Comparison of ENCODE assay signal across 9 cellular contexts in the genomic region with DNA sequence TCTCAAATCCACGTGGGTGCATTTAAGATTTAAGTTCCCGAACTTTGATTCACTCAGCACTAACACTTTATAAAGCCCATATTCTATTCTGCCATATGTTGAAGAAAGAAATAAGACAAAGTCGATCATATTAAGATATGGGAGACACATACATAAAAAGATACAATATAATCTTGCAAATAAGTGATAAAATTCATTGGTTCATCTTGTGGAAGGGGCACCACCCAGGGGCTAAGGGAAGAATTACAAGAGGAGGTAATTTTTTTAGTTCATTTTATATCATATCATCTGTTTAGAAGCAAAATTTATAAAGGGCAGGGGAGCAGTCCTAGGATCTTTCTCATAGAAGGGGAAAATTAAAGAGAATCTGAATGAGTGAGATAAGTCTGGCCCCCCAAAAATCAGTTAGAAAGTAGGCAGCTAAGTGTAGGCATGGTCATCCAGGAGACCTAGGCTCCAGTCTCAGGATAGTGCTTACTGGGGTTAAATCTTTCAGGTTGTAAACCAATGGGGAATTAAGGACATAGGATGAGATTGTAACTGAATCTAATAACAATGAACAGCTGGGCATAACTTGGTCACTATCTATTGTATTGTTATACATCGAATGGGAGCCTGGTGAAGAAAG.
DNase-seq lines count a peak whose midpoint lies in the region; ATAC-seq, FAIRE-seq and TF ChIP-seq lines count a peak whose summit lies in the region.
"Had no signal": no experiment of that assay in that cellular context is flagged by ENCODE, and none has a peak within 500 bp of the region (broad histone marks: within the 10 kb centered on the region; RNA-seq: fewer than 3 reads in every experiment).

No MANE protein-coding gene starts in this region.

- H3K27ac ChIP-seq in K562 (ENCODE audit: extremely low read depth, low read depth, low read length) (no peak overlapping the region), small intestine (ENCODE audit: low read depth in 1 of 2, low read length in 1 of 2) (no peak overlapping the region)

- no peak for TF ChIP-seq POLR2A in K562 (conservative IDR thresholded peaks at IDR 0.05)

- H3K4me2 ChIP-seq in K562 (ENCODE audit: insufficient read depth, low read length): no peak overlapping the region

- FAIRE-seq in K562 (lab: Jason Lieb, UNC) (no peak), small intestine (lab: Jason Lieb, UNC) (no peak)

- no peak for TF ChIP-seq EP300 in K562 (IDR thresholded peaks at IDR 0.05; ENCODE audit: low read length)

- DNase-seq in EH (ENCODE audit: low read depth) (peak; percentile 22), KBM-7 (peak; percentile 10), K562 (ENCODE audit: extremely low read depth in 1 of 4, low spot score in 3 of 4) (peak; percentile 15 to 21 (median 18)), myocyte (ENCODE audit: low read depth) (peak; percentile 11), small intestine (no peak), iPS-NIHi7 (ENCODE audit: extremely low spot score) (no peak)

- H3K4me1 ChIP-seq in K562 (replicated peaks in 1 of 2; ENCODE audit: control insufficient read depth in 2 of 2, insufficient read depth in 2 of 2, low read length in 2 of 2) (no peaks in the 10 kb centered on the region), small intestine (ENCODE audit: control insufficient read depth in 2 of 2, insufficient read depth in 1 of 2, low read depth in 1 of 2, low read length in 1 of 2) (no peaks in the 10 kb centered on the region)
- H3K4me1 ChIP-seq: HAP-1 had no signal

- no peaks in the 10 kb centered on the region for H3K9me1 ChIP-seq in K562 (ENCODE audit: control insufficient read depth, insufficient read depth, low read length)

- H3K27me3 ChIP-seq in K562 (ENCODE audit: control insufficient read depth in 2 of 2, insufficient read depth in 2 of 2, low read length in 2 of 2) (no peaks in the 10 kb centered on the region), small intestine (ENCODE audit: control insufficient read depth in 2 of 2, insufficient read depth in 2 of 2, low read length in 2 of 2) (no peaks in the 10 kb centered on the region)

- H2AFZ ChIP-seq in K562 (ENCODE audit: low read depth, low read length): no peak overlapping the region

- H3K36me3 ChIP-seq in K562 (ENCODE audit: control insufficient read depth, insufficient read depth, low read length) (no peaks in the 10 kb centered on the region), small intestine (ENCODE audit: control insufficient read depth in 2 of 2, insufficient read depth in 2 of 2, low read length in 2 of 2) (no peaks in the 10 kb centered on the region)
- H3K36me3 ChIP-seq: HAP-1 had no signal

- POLR2A ChIA-PET in K562 (lab: Yijun Ruan, JAX): no interaction called here

- no peaks in the 10 kb centered on the region for H3K79me2 ChIP-seq in K562 (ENCODE audit: control insufficient read depth, insufficient read depth, low read length)

- WGBS in K562 (ENCODE audit: insufficient coverage, low coverage, missing lambda C conversion rate): 0% methylated on average over 4 of the region's 4 CpGs
- 72 to 88% (median 82%) methylated on average over 4 of the region's 4 CpGs for WGBS in small intestine, 3 donors

- in situ Hi-C loops in KBM-7 (cut with MboI; ENCODE audit: low pct_unique_long_range_greater_than_20kb, low sequenced_read_pairs) (no loop called here), K562 (cut with MboI) (no loop called here)

- CTCF ChIA-PET in K562 (lab: Yijun Ruan, JAX; ENCODE audit: low intra/inter-chr PET ratio): interaction anchor here (0.5 to 0.6 kb wide), 2 partner anchors 102 to 374 kb away, joined by 3 to 4 read pairs; no protein-coding TSS in a partner anchor

- no peaks in the 10 kb centered on the region for H3K9me3 ChIP-seq in K562 (replicated peaks; ENCODE audit: control insufficient read depth, insufficient read depth, low read depth, low read length)
- H3K9me3 ChIP-seq in small intestine (ENCODE audit: control insufficient read depth, low read depth): no peaks in the 10 kb centered on the region
- H3K9me3 ChIP-seq: HAP-1 had no signal

- peak in 1 of 2 experiments; percentile 53; a peak in 2 of 4 replicates for TF ChIP-seq RAD21 in K562 (CRISPR knock-in tag; conservative IDR thresholded peaks at IDR 0.05 in 1 of 2, IDR thresholded peaks at IDR 0.05 in 1 of 2)

- no peak overlapping the region for H3K9ac ChIP-seq in K562 (ENCODE audit: insufficient read depth in 1 of 2, low read depth in 2 of 2, low read length in 2 of 2)

- ATAC-seq in K562: no peak
- no peak for ATAC-seq in HG02852 (IDR thresholded peaks at IDR 0.05; ENCODE audit: unreplicated experiment)
- ATAC-seq in HG02798 (IDR thresholded peaks at IDR 0.05; ENCODE audit: poor library complexity, unreplicated experiment): no peak

- peak in 2 of 3 experiments; percentile 52 to 58; a peak in 3 of 6 replicates for TF ChIP-seq CTCF in K562 (IDR thresholded peaks at IDR 0.05 in 2 of 3, conservative IDR thresholded peaks at IDR 0.05 in 1 of 3; ENCODE audit: insufficient read depth in 2 of 3, low read depth in 1 of 3, low read length in 3 of 3)

- no TSS peak for BruUV-seq in K562 (replicated peaks; lab: Mats Ljungman, UMichigan)

- intact Hi-C loops in K562 (cut with micrococcal nuclease): loop anchor here (1.0 kb wide), 1 partner anchor 120 kb away; no protein-coding TSS in a partner anchor

- no peaks in the 10 kb centered on the region for H4K20me1 ChIP-seq in K562 (replicated peaks; ENCODE audit: control insufficient read depth, insufficient read depth, low read length)

- H3K4me3 ChIP-seq in K562 (no peak overlapping the region), small intestine (ENCODE audit: low read depth in 1 of 2, low read length in 2 of 2) (no peak overlapping the region)
- H3K4me3 ChIP-seq: HAP-1 had no signal

TF ChIP-seq in K562, 482 proteins besides CTCF, POLR2A, EP300 and RAD21:
- TF ChIP-seq L3MBTL2 (IDR thresholded peaks at IDR 0.05): no peak
- TF ChIP-seq NR2C1 (IDR thresholded peaks at IDR 0.05): no peak
- no peak for TF ChIP-seq NR2C1 (tag; IDR thresholded peaks at IDR 0.05)
- TF ChIP-seq MXI1 (IDR thresholded peaks at IDR 0.05; ENCODE audit: low read depth, low read length): no peak
- no peak for TF ChIP-seq ZNF717 (CRISPR knock-in tag; IDR thresholded peaks at IDR 0.05)

Comparison
In these comparisons a context has a peak if more than half of its experiments do, and no peak if none do; other contexts are left out.
1. DNase-seq: peak in EH (single experiment), KBM-7 (single experiment), K562 (4 of 4) and myocyte (single experiment); none in small intestine (single experiment) and iPS-NIHi7 (single experiment).